ENCODE assay signal across 21 cellular contexts in the genomic region with DNA sequence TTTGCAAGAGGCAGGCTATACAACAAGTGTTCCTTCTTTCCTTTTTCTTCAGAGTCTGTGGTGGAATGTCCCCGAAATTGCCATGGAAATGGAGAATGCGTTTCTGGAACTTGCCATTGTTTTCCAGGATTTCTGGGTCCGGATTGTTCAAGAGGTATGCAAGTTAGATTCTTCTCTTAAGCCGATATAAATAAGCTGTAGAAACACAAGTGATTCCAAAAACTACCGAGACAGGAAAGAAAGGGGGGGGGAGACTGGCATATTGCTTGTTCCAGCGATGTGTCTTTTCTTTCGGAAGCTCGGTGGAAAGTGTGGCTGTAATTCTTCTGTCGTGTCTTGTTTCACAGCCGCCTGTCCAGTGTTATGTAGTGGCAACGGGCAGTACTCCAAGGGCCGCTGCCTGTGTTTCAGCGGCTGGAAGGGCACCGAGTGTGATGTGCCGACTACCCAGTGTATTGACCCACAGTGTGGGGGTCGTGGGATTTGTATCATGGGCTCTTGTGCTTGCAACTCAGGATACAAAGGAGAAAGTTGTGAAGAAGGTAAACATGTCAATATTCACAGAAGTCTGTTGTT.
DNase-seq lines count a peak whose midpoint lies in the region; ATAC-seq and TF ChIP-seq lines count a peak whose summit lies in the region.
"Had no signal": no experiment of that assay in that cellular context is flagged by ENCODE, and none has a peak within 500 bp of the region (broad histone marks: within the 10 kb centered on the region; RNA-seq: fewer than 3 reads in every experiment).

No MANE protein-coding gene starts in this region.

- no peaks in the 10 kb centered on the region for H3K36me3 ChIP-seq in psoas muscle (ENCODE audit: insufficient read depth in 1 of 2, low read depth in 1 of 2)

- ATAC-seq in left ventricle myocardium superior: peak; percentile 92
- ATAC-seq in psoas muscle: peak; percentile 72 to 89 (median 85)
- ATAC-seq in GM21423 (IDR thresholded peaks at IDR 0.05; ENCODE audit: unreplicated experiment): no peak
- ATAC-seq: naive thymus-derived CD4-positive, alpha-beta T cell; PC-3 had no signal

- no peaks in the 10 kb centered on the region for H3K9me3 ChIP-seq in psoas muscle
- H3K9me3 ChIP-seq: Caco-2, SJCRH30 had no signal

- intact Hi-C loops in left ventricle myocardium superior (cut with micrococcal nuclease) (no loop called here), psoas muscle (cut with DNase I) (no loop called here)

- TF ChIP-seq CTCF in coronary artery (IDR thresholded peaks at IDR 0.05) (no peak), psoas muscle (IDR thresholded peaks at IDR 0.05) (no peak), foreskin fibroblast (IDR thresholded peaks at IDR 0.05; ENCODE audit: low read depth, low read length) (no peak)

- peaks cover 3% of the 10 kb centered on the region for H3K4me1 ChIP-seq in psoas muscle
- H3K4me1 ChIP-seq: Caco-2 had no signal

- 19 to 34% (median 23%) methylated on average over 16 of the region's 16 CpGs for WGBS in psoas muscle, 3 donors

- H3K4me3 ChIP-seq in coronary artery (peak overlapping the region; percentile 27), psoas muscle (peak overlapping the region; percentile 39), foreskin fibroblast (ENCODE audit: low read depth in 1 of 2, low read length in 2 of 2) (no peak overlapping the region)
- H3K4me3 ChIP-seq: SJCRH30 had no signal

- H3K27me3 ChIP-seq in psoas muscle (ENCODE audit: insufficient read depth in 3 of 3, low read length in 2 of 3): no peaks in the 10 kb centered on the region
- H3K27me3 ChIP-seq: SJCRH30 had no signal

- DNase-seq in C1 segment of cervical spinal cord (lab: John Stamatoyannopoulos, UW) (peak in 8 of 14 donors; percentile 0 to 29 (median 11)), coronary artery (ENCODE audit: low spot score) (no peak), left ventricle myocardium superior (peak; percentile 74), psoas muscle (peak; percentile 31 to 54), NCI-H1417 (lab: John Stamatoyannopoulos, UW) (no peak), foreskin fibroblast (no peak), SIG-M5 treated with dmso at 0.1 percent for 504 hours (lab: John Stamatoyannopoulos, UW; ENCODE audit: unreplicated experiment) (no peak)
- DNase-seq: activated effector memory CD4-positive, alpha-beta T cell treated with anti-CD3 and anti-CD28 coated beads, Interleukin-2, amount 50 U/mL, for 16 hours; Caco-2; H7; KG1; mesenchymal stem cell; MV-4-11; naive thymus-derived CD4-positive, alpha-beta T cell; NCI-H187; NCI-H226; PC-3; SJCRH30; stimulated activated CD4-positive, alpha-beta T cell treated with anti-CD3 and anti-CD28 coated beads, Interleukin-12 subunit alpha, Interleukin-12 subunit beta, amount 100 ng/mL, for 4 hours had no signal

- no peak overlapping the region for H3K27ac ChIP-seq in coronary artery
- no peak overlapping the region for H3K27ac ChIP-seq in psoas muscle
- H3K27ac ChIP-seq: SJCRH30, VCaP had no signal

Comparison
In these comparisons a context has a peak if more than half of its experiments do, and no peak if none do; other contexts are left out.
1. DNase-seq: peak in C1 segment of cervical spinal cord (8 of 14), left ventricle myocardium superior (single experiment) and psoas muscle (2 of 2); none in coronary artery (single experiment), NCI-H1417 (0 of 3), foreskin fibroblast (0 of 2) and SIG-M5 treated with dmso at 0.1 percent for 504 hours (single experiment).
2. H3K4me3 ChIP-seq: peak in coronary artery (single experiment) and psoas muscle (single experiment); none in foreskin fibroblast (0 of 2).